22 cellular contexts compared by ENCODE assay signal in the genomic region with DNA sequence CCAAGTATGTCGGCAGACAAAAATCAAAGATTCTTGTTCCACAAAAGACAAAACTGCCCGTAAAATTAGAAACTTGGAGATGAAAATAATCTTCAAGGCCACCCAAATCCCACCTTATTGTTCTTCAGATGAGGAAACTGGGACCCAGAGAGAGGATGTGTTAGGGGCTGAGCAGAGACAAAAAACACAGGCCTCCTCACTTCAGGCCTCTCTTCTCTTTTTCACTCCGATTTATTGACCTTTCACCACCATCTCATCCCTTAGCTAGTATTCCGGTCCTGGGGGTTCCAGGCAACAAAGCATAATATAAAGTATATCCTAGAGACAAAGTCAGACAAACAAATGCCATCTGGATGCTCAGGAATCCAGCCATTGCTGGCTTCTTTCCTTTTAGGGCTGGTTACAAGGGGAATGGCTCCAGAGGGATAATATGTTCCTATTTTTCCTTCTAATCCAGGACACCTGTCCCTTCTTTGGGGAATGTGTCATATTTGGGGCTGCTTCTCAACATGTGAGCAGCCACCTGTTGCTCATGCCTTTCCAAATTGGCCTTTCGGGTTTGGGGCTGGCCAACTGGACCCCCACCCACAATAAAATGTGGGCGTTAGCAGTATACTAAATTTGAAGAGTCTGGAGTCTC. TPM values are rescaled to one million over a fixed set of nuclear protein-coding genes. Genes with fewer than 3 reads are reported as not detected.
A peak's percentile ranks its signal among the peaks of the same experiment; 100 is the strongest.
DNase-seq lines count a peak whose midpoint lies in the region; ATAC-seq and TF ChIP-seq lines count a peak whose summit lies in the region.
"Had no signal": no experiment of that assay in that cellular context is flagged by ENCODE, and none has a peak within 500 bp of the region (broad histone marks: within the 10 kb centered on the region; RNA-seq: fewer than 3 reads in every experiment).

No MANE protein-coding gene starts in this region.

- no peak for ATAC-seq in GM18909 (IDR thresholded peaks at IDR 0.05; ENCODE audit: poor library complexity, unreplicated experiment)
- ATAC-seq: activated CD8-positive, alpha-beta memory T cell treated with anti-CD3 and anti-CD28 coated beads, Interleukin-2, amount 10 ng/mL, durations not matched to agents 7 days and 5 days had no signal

- H3K27ac Mint-ChIP-seq in HFFc6 = no peak overlapping the region; the same call in 1 of the 2 replicates
- no peak overlapping the region for H3K27ac Mint-ChIP-seq in chondrocyte (ENCODE audit: unreplicated experiment)
- no peak overlapping the region for H3K27ac Mint-ChIP-seq in activated CD4-positive, alpha-beta T cell treated with anti-CD3 and anti-CD28 coated beads, Interleukin-2, amount 10 ng/mL, durations not matched to agents 7 days and 5 days
- H3K27ac Mint-ChIP-seq: activated CD8-positive, alpha-beta memory T cell treated with anti-CD3 and anti-CD28 coated beads, Interleukin-2, amount 10 ng/mL, durations not matched to agents 7 days and 5 days; activated T-helper 1 cell treated with anti-CD3 and anti-CD28 coated beads, Interleukin-12 subunit alpha, Interleukin-12 subunit beta, Interleukin-2, Interleukin-4 antibody, amounts not matched to agents 30 ng/mL and 10 ng/mL and 1 ng/mL, durations not matched to agents 14 hours and 24 hours and 36 hours; CD4-positive, alpha-beta T cell had no signal

- H3K4me2 ChIP-seq in parathyroid adenoma (ENCODE audit: low read length) = no peak overlapping the region

- in situ Hi-C loops in KBM-7 (cut with MboI; ENCODE audit: low pct_unique_long_range_greater_than_20kb, low sequenced_read_pairs) = no loop called here

- no peaks in the 10 kb centered on the region for H3K27me3 Mint-ChIP-seq in HFFc6 (ENCODE audit: insufficient read depth)
- H3K27me3 Mint-ChIP-seq in chondrocyte (ENCODE audit: low read depth) = peaks cover 9% of the 10 kb centered on the region
- peaks cover 6% of the 10 kb centered on the region for H3K27me3 Mint-ChIP-seq in activated CD4-positive, alpha-beta T cell treated with anti-CD3 and anti-CD28 coated beads, Interleukin-2, amount 10 ng/mL, durations not matched to agents 7 days and 5 days
- H3K27me3 Mint-ChIP-seq: CD4-positive, alpha-beta T cell had no signal

- H3K4me3 ChIP-seq in ACC112 (ENCODE audit: low read depth, low read length) (no peak overlapping the region), parathyroid adenoma (ENCODE audit: low read depth, low read length) (no peak overlapping the region)
- H3K4me3 ChIP-seq: dorsolateral prefrontal cortex had no signal

- TF ChIP-seq CTCF in HFFc6 (IDR thresholded peaks at IDR 0.05) (peak; percentile 28), chondrocyte (IDR thresholded peaks at IDR 0.05) (peak; percentile 51), parathyroid adenoma (IDR thresholded peaks at IDR 0.05) (no peak)

- no peak overlapping the region for H3K9ac ChIP-seq in parathyroid adenoma

- H3K4me1 Mint-ChIP-seq in HFFc6 (ENCODE audit: low read depth) (peaks cover 36% of the 10 kb centered on the region), chondrocyte (ENCODE audit: low read depth) (peaks cover 11% of the 10 kb centered on the region)
- H3K4me1 Mint-ChIP-seq in activated CD4-positive, alpha-beta T cell treated with anti-CD3 and anti-CD28 coated beads, Interleukin-2, amount 10 ng/mL, durations not matched to agents 7 days and 5 days = peaks cover 6% of the 10 kb centered on the region

- H3K9me3 ChIP-seq in parathyroid adenoma (ENCODE audit: control insufficient read depth, low read length) = no peaks in the 10 kb centered on the region

- no peaks in the 10 kb centered on the region for H3K9me3 Mint-ChIP-seq in HFFc6
- H3K9me3 Mint-ChIP-seq in chondrocyte (ENCODE audit: low read depth) = no peaks in the 10 kb centered on the region
- H3K9me3 Mint-ChIP-seq in activated CD4-positive, alpha-beta T cell treated with anti-CD3 and anti-CD28 coated beads, Interleukin-2, amount 10 ng/mL, durations not matched to agents 7 days and 5 days = no peaks in the 10 kb centered on the region
- H3K9me3 Mint-ChIP-seq: activated T-helper 1 cell treated with anti-CD3 and anti-CD28 coated beads, Interleukin-12 subunit alpha, Interleukin-12 subunit beta, Interleukin-2, Interleukin-4 antibody, amounts not matched to agents 30 ng/mL and 10 ng/mL and 1 ng/mL, durations not matched to agents 14 hours and 24 hours and 36 hours; CD4-positive, alpha-beta T cell had no signal

- DNase-seq in HFFc6 (no peak), chondrocyte (ENCODE audit: low spot score) (no peak), KBM-7 (no peak), NCI-H1417 treated with DMSO at 0.1 percent for 48 hours (lab: John Stamatoyannopoulos, UW) (no peak)
- no peak for DNase-seq in activated CD4-positive, alpha-beta T cell treated with anti-CD3 and anti-CD28 coated beads, Interleukin-2, amount 10 ng/mL, durations not matched to agents 7 days and 5 days
- DNase-seq: activated CD4-positive, alpha-beta T cell treated with anti-CD3 and anti-CD28 coated beads for 48 hours; activated CD8-positive, alpha-beta memory T cell treated with anti-CD3 and anti-CD28 coated beads, Interleukin-2, amount 10 ng/mL, durations not matched to agents 7 days and 5 days; activated naive CD4-positive, alpha-beta T cell treated with anti-CD3 and anti-CD28 coated beads, Interleukin-2, amount 50 U/mL, for 16 hours; aorta; CD4-positive, alpha-beta T cell; NCI-H1105; NCI-H2029 treated with DMSO at 0.1 percent for 48 hours; NCI-H774; stimulated activated CD4-positive, alpha-beta T cell treated with anti-CD3 and anti-CD28 coated beads, Interleukin-15, amount 100 ng/mL, for 24 hours; stimulated activated CD8-positive, alpha-beta memory T cell treated with anti-CD3 and anti-CD28 coated beads, Interleukin-4, amount 100 ng/mL, for 48 hours had no signal

- H3K36me3 ChIP-seq in ACC112 (ENCODE audit: insufficient read depth, low read length) (peaks cover 19% of the 10 kb centered on the region), parathyroid adenoma (ENCODE audit: control insufficient read depth, insufficient read depth, low read length) (no peaks in the 10 kb centered on the region)

- H3K4me3 Mint-ChIP-seq in HFFc6 = no peak overlapping the region
- no peak overlapping the region for H3K4me3 Mint-ChIP-seq in chondrocyte (ENCODE audit: unreplicated experiment)
- H3K4me3 Mint-ChIP-seq in activated CD4-positive, alpha-beta T cell treated with anti-CD3 and anti-CD28 coated beads, Interleukin-2, amount 10 ng/mL, durations not matched to agents 7 days and 5 days = no peak overlapping the region
- H3K4me3 Mint-ChIP-seq: activated CD8-positive, alpha-beta memory T cell treated with anti-CD3 and anti-CD28 coated beads, Interleukin-2, amount 10 ng/mL, durations not matched to agents 7 days and 5 days; activated T-helper 1 cell treated with anti-CD3 and anti-CD28 coated beads, Interleukin-12 subunit alpha, Interleukin-12 subunit beta, Interleukin-2, Interleukin-4 antibody, amounts not matched to agents 30 ng/mL and 10 ng/mL and 1 ng/mL, durations not matched to agents 14 hours and 24 hours and 36 hours; CD4-positive, alpha-beta T cell had no signal

- H3K27me3 ChIP-seq in ACC112 (ENCODE audit: insufficient read depth, low read length) = no peaks in the 10 kb centered on the region
- H3K27me3 ChIP-seq in parathyroid adenoma (ENCODE audit: control insufficient read depth, insufficient read depth, low read length) = no peaks in the 10 kb centered on the region
- H3K27me3 ChIP-seq: dorsolateral prefrontal cortex had no signal

- POLR2A ChIA-PET in activated CD4-positive, alpha-beta T cell treated with anti-CD3 and anti-CD28 coated beads, Interleukin-2, amount 10 ng/mL, durations not matched to agents 7 days and 5 days (lab: Charles Lee) = no interaction called here

- H3K79me2 ChIP-seq in ACC112 (ENCODE audit: control insufficient read depth, insufficient read depth, low read length, unreplicated experiment) = peaks cover 5% of the 10 kb centered on the region
- no peaks in the 10 kb centered on the region for H3K79me2 ChIP-seq in parathyroid adenoma

- H2AFZ ChIP-seq in ACC112 (ENCODE audit: low read length, unreplicated experiment) = no peak overlapping the region
- no peak overlapping the region for H2AFZ ChIP-seq in parathyroid adenoma

- H3K27ac ChIP-seq in ACC112 (ENCODE audit: low read depth, low read length) (peak overlapping the region; percentile 38), parathyroid adenoma (peak overlapping the region; percentile 30)

- CTCF ChIA-PET in activated CD4-positive, alpha-beta T cell treated with anti-CD3 and anti-CD28 coated beads, Interleukin-2, amount 10 ng/mL, durations not matched to agents 7 days and 5 days (lab: Charles Lee) = interaction anchor here (0.6 to 1.0 kb wide), 2 partner anchors 162 to 248 kb away, joined by 3 read pairs; no protein-coding TSS in a partner anchor

- H3K4me1 ChIP-seq in ACC112 (ENCODE audit: control insufficient read depth, insufficient read depth, low read length, unreplicated experiment) (peaks cover 34% of the 10 kb centered on the region), parathyroid adenoma (peaks cover 5% of the 10 kb centered on the region)

- H3K36me3 Mint-ChIP-seq in HFFc6 (ENCODE audit: low read depth) (peaks cover 11% of the 10 kb centered on the region; the same call in 1 of the 2 replicates), chondrocyte (ENCODE audit: low read depth) (peaks cover 6% of the 10 kb centered on the region)
- H3K36me3 Mint-ChIP-seq in activated CD4-positive, alpha-beta T cell treated with anti-CD3 and anti-CD28 coated beads, Interleukin-2, amount 10 ng/mL, durations not matched to agents 7 days and 5 days (ENCODE audit: low read depth) = no peaks in the 10 kb centered on the region
- H3K36me3 Mint-ChIP-seq: activated CD8-positive, alpha-beta memory T cell treated with anti-CD3 and anti-CD28 coated beads, Interleukin-2, amount 10 ng/mL, durations not matched to agents 7 days and 5 days had no signal

RNA-seq across cellular contexts. Expression of a gene that starts 42.2 kb away (rescaled TPM):
- 1 to 10 TPM; 3.2 to 7.5 (median 5.4) TPM for total RNA-seq in HFFc6 (2021; fragmentation: NEBNext Ultra II Directional; extraction: Animal tissue kit (Norgen Biotek cat#: 25700))
- 1.5 to 9.8 TPM (median 8.3 TPM) in 3 replicates for total RNA-seq in chondrocyte
- not detected for total RNA-seq in activated CD4-positive, alpha-beta T cell treated with anti-CD3 and anti-CD28 coated beads, Interleukin-2, amount 10 ng/mL, durations not matched to agents 7 days and 5 days
- total RNA-seq: activated CD8-positive, alpha-beta memory T cell treated with anti-CD3 and anti-CD28 coated beads, Interleukin-2, amount 10 ng/mL, durations not matched to agents 7 days and 5 days; activated T-helper 1 cell treated with anti-CD3 and anti-CD28 coated beads, Interleukin-12 subunit alpha, Interleukin-12 subunit beta, Interleukin-2, Interleukin-4 antibody, amounts not matched to agents 30 ng/mL and 10 ng/mL and 1 ng/mL, durations not matched to agents 14 hours and 24 hours and 36 hours; OCI-LY7; T-helper 1 cell treated with Interleukin-12 subunit alpha and Interleukin-12 subunit beta and Interleukin-4 antibody, amounts not matched to agents 30 ng/mL and 1 ng/mL, for 36 hours had no signal
